ENCODE assay signal across 10 cellular contexts in the genomic region with DNA sequence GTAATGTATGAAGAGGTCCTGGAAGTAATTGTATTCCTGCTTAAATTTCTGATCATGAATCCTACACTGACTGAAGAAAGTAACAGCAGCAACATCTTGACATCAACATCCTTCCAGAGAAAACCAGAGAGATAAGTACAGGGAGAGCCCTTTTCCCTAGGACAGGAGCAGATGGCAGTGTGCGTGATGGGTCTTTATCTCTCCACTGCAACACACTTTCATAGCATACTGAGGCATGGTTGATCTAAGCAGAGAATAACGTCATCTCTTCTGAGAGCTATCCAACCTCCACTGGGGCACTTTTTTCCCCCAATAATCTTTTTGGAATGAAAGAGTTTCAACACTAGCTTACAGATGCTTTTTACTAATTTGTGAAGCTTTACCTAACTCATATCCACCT. TPM values are rescaled to one million over a fixed set of nuclear protein-coding genes. Genes with fewer than 3 reads are reported as not detected.
"Had no signal": no experiment of that assay in that cellular context is flagged by ENCODE, and none has a peak within 500 bp of the region (broad histone marks: within the 10 kb centered on the region; RNA-seq: fewer than 3 reads in every experiment).

No MANE protein-coding gene starts in this region.

- H3K27ac Mint-ChIP-seq: HFFc6 had no signal

- H3K4me3 Mint-ChIP-seq: HFFc6 had no signal

- DNase-seq: GOT3, H7, HFFc6, IMR-90, KBM-7 had no signal

- H3K36me3 ChIP-seq: HAP-1 had no signal

- H3K4me1 ChIP-seq: HAP-1 had no signal

- ATAC-seq: HCT116 had no signal

- FAIRE-seq: HTR-8/SVneo had no signal

- H3K4me3 ChIP-seq: HAP-1 had no signal

- H3K9me3 ChIP-seq: HAP-1 had no signal

RNA-seq across cellular contexts. Expression of a gene that starts 0.3 kb away (rescaled TPM):
- total RNA-seq: H4, H7, HFFc6, HT-29, IMR-90 had no signal
- polyA plus RNA-seq: IMR-90 had no signal

RNA-seq across cellular contexts. Expression of a gene that starts 16.1 kb away (rescaled TPM):
- total RNA-seq: H4, H7, HFFc6, HT-29, IMR-90 had no signal
- polyA plus RNA-seq: IMR-90 had no signal

RNA-seq across cellular contexts. Expression of a gene that starts 21.2 kb away (rescaled TPM):
- total RNA-seq: H4, H7, HFFc6, HT-29, IMR-90 had no signal
- polyA plus RNA-seq: IMR-90 had no signal

RNA-seq across cellular contexts. Expression of a gene that starts 39.4 kb away (rescaled TPM):
- total RNA-seq: H4, H7, HFFc6, HT-29, IMR-90 had no signal
- polyA plus RNA-seq: IMR-90 had no signal

RNA-seq across cellular contexts. Expression of a gene that starts 53.0 kb away (rescaled TPM):
- total RNA-seq: H4, H7, HFFc6, HT-29, IMR-90 had no signal
- polyA plus RNA-seq: IMR-90 had no signal
